ENCODE assay signal across 1 cellular context in genomic region chr1:82899017-82899416, GRCh38.
TF ChIP-seq lines count a peak whose summit lies in the region.

No MANE protein-coding gene starts in this region.

TF ChIP-seq in H1, 55 proteins besides CTCF, POLR2A, EP300 and RAD21:
- TF ChIP-seq MAX (IDR thresholded peaks at IDR 0.05), result no peak
- no peak for TF ChIP-seq ATF2 (IDR thresholded peaks at IDR 0.05; ENCODE audit: low read length)
- TF ChIP-seq CEBPB (IDR thresholded peaks at IDR 0.05; ENCODE audit: low read depth, low read length), result no peak
- TF ChIP-seq ZNF274 (IDR thresholded peaks at IDR 0.05; ENCODE audit: borderline replicate concordance, extremely low read depth, low read length), result no peak
- TF ChIP-seq RFX5 (IDR thresholded peaks at IDR 0.05; ENCODE audit: borderline replicate concordance, low read depth, low read length), result no peak
- no peak for TF ChIP-seq KDM5A (IDR thresholded peaks at IDR 0.05; ENCODE audit: low read length)
- TF ChIP-seq SIRT6 (IDR thresholded peaks at IDR 0.05; ENCODE audit: low read length), result no peak
- no peak for TF ChIP-seq CTBP2 (IDR thresholded peaks at IDR 0.05; ENCODE audit: borderline replicate concordance, insufficient read depth, insufficient read length, low read length)
- TF ChIP-seq POLR2AphosphoS5 (IDR thresholded peaks at IDR 0.05; ENCODE audit: low read depth, low read length), result no peak
- no peak for TF ChIP-seq SP2 (IDR thresholded peaks at IDR 0.05; ENCODE audit: low read length)
- no peak for TF ChIP-seq TEAD4 (IDR thresholded peaks at IDR 0.05; ENCODE audit: low read depth, low read length)
- no peak for TF ChIP-seq KDM4A (IDR thresholded peaks at IDR 0.05; ENCODE audit: low read depth, low read length, severe bottlenecking)
- no peak for TF ChIP-seq SUZ12 (IDR thresholded peaks at IDR 0.05; ENCODE audit: low read length)
- no peak for TF ChIP-seq TAF1 (IDR thresholded peaks at IDR 0.05; ENCODE audit: low read depth, low read length)
- no peak for TF ChIP-seq ASH2L (IDR thresholded peaks at IDR 0.05; ENCODE audit: low read length)
- no peak for TF ChIP-seq SRF (IDR thresholded peaks at IDR 0.05; ENCODE audit: low read depth, low read length)
